8 cellular contexts compared by ENCODE assay signal in the genomic region with DNA sequence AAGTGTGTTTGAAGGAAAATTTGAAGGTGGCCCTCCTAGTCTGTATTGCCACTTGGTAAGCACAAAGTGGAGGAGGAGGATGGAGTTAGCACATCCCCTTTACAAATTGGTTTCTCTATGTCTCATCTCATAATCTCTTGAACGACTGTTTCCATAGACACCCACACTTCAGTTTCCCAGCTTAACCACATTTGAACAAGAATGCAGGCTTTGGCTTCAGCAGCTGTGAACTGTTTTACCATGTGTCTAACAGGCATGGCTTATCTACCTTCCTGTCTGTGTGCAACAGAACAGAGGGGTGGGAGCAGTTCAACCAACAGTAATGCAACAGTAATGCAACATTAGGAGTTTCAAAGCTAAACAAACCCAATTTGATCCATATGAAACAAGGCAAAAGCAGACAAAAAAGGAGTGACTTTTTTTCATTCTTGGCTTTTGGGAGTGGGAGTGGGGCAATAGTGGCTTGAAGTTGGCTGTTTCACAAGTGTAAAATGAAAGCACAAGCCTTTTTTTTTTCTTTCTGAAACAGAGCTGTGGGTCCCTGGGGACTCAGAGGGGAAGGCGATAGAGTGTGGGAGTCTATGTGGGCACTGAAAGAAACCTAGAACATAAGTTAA.
DNase-seq lines count a peak whose midpoint lies in the region; ATAC-seq and TF ChIP-seq lines count a peak whose summit lies in the region.

No MANE protein-coding gene starts in this region.

- H3K9me3 Mint-ChIP-seq in activated naive CD4-positive, alpha-beta T cell treated with anti-CD3 and anti-CD28 coated beads, Interleukin-2, amount 10 ng/mL, durations not matched to agents 7 days and 5 days: peaks cover 8% of the 10 kb centered on the region
- H3K9me3 Mint-ChIP-seq in endothelial cell (ENCODE audit: unreplicated experiment) (no peaks in the 10 kb centered on the region), MCF 10A (ENCODE audit: unreplicated experiment) (peaks cover 34% of the 10 kb centered on the region)

- ATAC-seq in GM18498 (IDR thresholded peaks at IDR 0.05; ENCODE audit: unreplicated experiment): peak; percentile 91
- peak; percentile 93 for ATAC-seq in GM21723 (IDR thresholded peaks at IDR 0.05; ENCODE audit: unreplicated experiment)

- CTCF ChIA-PET in activated naive CD4-positive, alpha-beta T cell treated with anti-CD3 and anti-CD28 coated beads, Interleukin-2, amount 10 ng/mL, durations not matched to agents 7 days and 5 days (lab: Charles Lee): interaction anchor here (0.6 to 0.7 kb wide), 2 partner anchors 107 to 1105 kb away, joined by 3 read pairs; no protein-coding TSS in a partner anchor
- CTCF ChIA-PET in MCF 10A (lab: Yijun Ruan, JAX): interaction anchor here (0.5 kb wide), 1 partner anchor 33 kb away, joined by 4 read pairs; no protein-coding TSS in a partner anchor

- H3K36me3 Mint-ChIP-seq in activated naive CD4-positive, alpha-beta T cell treated with anti-CD3 and anti-CD28 coated beads, Interleukin-2, amount 10 ng/mL, durations not matched to agents 7 days and 5 days: peaks cover 22% of the 10 kb centered on the region
- H3K36me3 Mint-ChIP-seq in endothelial cell (ENCODE audit: low read depth, unreplicated experiment) (no peaks in the 10 kb centered on the region), MCF 10A (ENCODE audit: insufficient read depth, unreplicated experiment) (no peaks in the 10 kb centered on the region)

- no peaks in the 10 kb centered on the region for H3K27me3 Mint-ChIP-seq in activated naive CD4-positive, alpha-beta T cell treated with anti-CD3 and anti-CD28 coated beads, Interleukin-2, amount 10 ng/mL, durations not matched to agents 7 days and 5 days
- no peaks in the 10 kb centered on the region for H3K27me3 Mint-ChIP-seq in endothelial cell (ENCODE audit: unreplicated experiment)
- H3K27me3 Mint-ChIP-seq in MCF 10A (ENCODE audit: insufficient read depth, unreplicated experiment): no peaks in the 10 kb centered on the region

- TF ChIP-seq CTCF in endothelial cell (IDR thresholded peaks at IDR 0.05; ENCODE audit: unreplicated experiment) (no peak), MCF 10A (IDR thresholded peaks at IDR 0.05; ENCODE audit: unreplicated experiment) (no peak)

- H3K4me1 Mint-ChIP-seq in activated naive CD4-positive, alpha-beta T cell treated with anti-CD3 and anti-CD28 coated beads, Interleukin-2, amount 10 ng/mL, durations not matched to agents 7 days and 5 days: peaks cover 75% of the 10 kb centered on the region
- H3K4me1 Mint-ChIP-seq in endothelial cell (ENCODE audit: unreplicated experiment): no peaks in the 10 kb centered on the region
- H3K4me1 Mint-ChIP-seq in MCF 10A (ENCODE audit: insufficient read depth, unreplicated experiment): no peaks in the 10 kb centered on the region

- H3K4me3 Mint-ChIP-seq in activated naive CD4-positive, alpha-beta T cell treated with anti-CD3 and anti-CD28 coated beads, Interleukin-2, amount 10 ng/mL, durations not matched to agents 7 days and 5 days: peak overlapping the region; percentile 45
- H3K4me3 Mint-ChIP-seq in endothelial cell (ENCODE audit: unreplicated experiment) (no peak overlapping the region), MCF 10A (ENCODE audit: unreplicated experiment) (no peak overlapping the region)

- BruUV-seq in MCF 10A (replicated peaks; lab: Mats Ljungman, UMichigan): no TSS peak

- DNase-seq in NAMALWA (ENCODE audit: low spot score) (peak; percentile 86), endothelial cell (ENCODE audit: low spot score) (no peak), MCF 10A (ENCODE audit: unreplicated experiment) (no peak), medulla oblongata (ENCODE audit: extremely low spot score) (no peak)
- peak; percentile 64 for DNase-seq in activated naive CD4-positive, alpha-beta T cell treated with anti-CD3 and anti-CD28 coated beads, Interleukin-2, amount 10 ng/mL, durations not matched to agents 7 days and 5 days
- peak; percentile 34 for DNase-seq in stimulated activated CD8-positive, alpha-beta memory T cell treated with anti-CD3 and anti-CD28 coated beads, Interleukin-4, amount 100 ng/mL, for 48 hours

- H3K27ac Mint-ChIP-seq in activated naive CD4-positive, alpha-beta T cell treated with anti-CD3 and anti-CD28 coated beads, Interleukin-2, amount 10 ng/mL, durations not matched to agents 7 days and 5 days: peak overlapping the region; percentile 95
- no peak overlapping the region for H3K27ac Mint-ChIP-seq in endothelial cell (ENCODE audit: unreplicated experiment)
- H3K27ac Mint-ChIP-seq in MCF 10A (ENCODE audit: low read depth, unreplicated experiment): no peak overlapping the region

- intact Hi-C loops in MCF 10A (cut with micrococcal nuclease): no loop called here

- POLR2A ChIA-PET in MCF 10A (lab: Yijun Ruan, JAX): no interaction called here

Comparison
In these comparisons a context has a peak if more than half of its experiments do, and no peak if none do; other contexts are left out.
1. DNase-seq: peak in NAMALWA (single experiment), activated naive CD4-positive, alpha-beta T cell treated with anti-CD3 and anti-CD28 coated beads, Interleukin-2, amount 10 ng/mL, durations not matched to agents 7 days and 5 days (single experiment) and stimulated activated CD8-positive, alpha-beta memory T cell treated with anti-CD3 and anti-CD28 coated beads, Interleukin-4, amount 100 ng/mL, for 48 hours (single experiment); none in endothelial cell (single experiment), MCF 10A (single experiment) and medulla oblongata (single experiment).